Comparison of ENCODE assay signal across 17 cellular contexts in the genomic region with DNA sequence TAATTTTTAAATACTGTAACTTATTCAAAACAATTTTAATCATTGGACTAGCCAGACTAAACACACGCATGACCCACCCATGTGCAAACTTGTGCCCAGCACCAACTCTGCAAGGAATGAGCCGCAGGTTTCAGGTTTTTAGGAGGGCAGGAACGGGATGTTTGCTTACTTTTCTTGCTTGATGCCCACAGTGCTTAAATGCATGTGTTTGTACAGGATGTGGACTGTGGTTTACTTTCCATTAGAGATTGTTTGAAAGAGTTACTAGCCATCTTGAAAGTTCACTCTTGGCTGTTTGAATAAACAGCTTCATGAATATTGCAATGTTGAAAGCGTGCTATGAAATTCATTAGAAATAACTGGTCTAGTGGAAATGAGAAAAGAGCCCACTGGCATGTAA.
A peak's percentile ranks its signal among the peaks of the same experiment; 100 is the strongest.
DNase-seq lines count a peak whose midpoint lies in the region; ATAC-seq and TF ChIP-seq lines count a peak whose summit lies in the region.
"Had no signal": no experiment of that assay in that cellular context is flagged by ENCODE, and none has a peak within 500 bp of the region (broad histone marks: within the 10 kb centered on the region; RNA-seq: fewer than 3 reads in every experiment).

No MANE protein-coding gene starts in this region.

- H3K79me2 ChIP-seq in DND-41 (ENCODE audit: insufficient read depth, low read length) (no peaks in the 10 kb centered on the region), PC-3 (ENCODE audit: low read length) (no peaks in the 10 kb centered on the region), neural progenitor cell (ENCODE audit: low read depth) (no peaks in the 10 kb centered on the region)

- H3K4me3 ChIP-seq in DND-41 (ENCODE audit: low read depth in 1 of 2, low read length in 2 of 2): no peak overlapping the region
- no peak overlapping the region for H3K4me3 ChIP-seq in PC-3 (ENCODE audit: low read length)
- H3K4me3 ChIP-seq in neural progenitor cell: no peak overlapping the region
- no peak overlapping the region for H3K4me3 ChIP-seq in endodermal cell (ENCODE audit: low read length)
- no peak overlapping the region for H3K4me3 ChIP-seq in aorta (ENCODE audit: low read length in 2 of 2)
- H3K4me3 ChIP-seq: K562 had no signal

- no peaks in the 10 kb centered on the region for H3K36me3 Mint-ChIP-seq in neural progenitor cell
- no peaks in the 10 kb centered on the region for H3K36me3 Mint-ChIP-seq in endodermal cell (ENCODE audit: low read depth)
- H3K36me3 Mint-ChIP-seq: CD4-positive, CD25-positive, alpha-beta regulatory T cell; CD8-positive, alpha-beta memory T cell had no signal

- H3K27me3 ChIP-seq in DND-41 (ENCODE audit: insufficient read depth, low read length, poor library complexity): no peaks in the 10 kb centered on the region
- peaks cover 29% of the 10 kb centered on the region; the same call in 1 of the 2 replicates for H3K27me3 ChIP-seq in PC-3 (ENCODE audit: low read length)
- no peaks in the 10 kb centered on the region for H3K27me3 ChIP-seq in neural progenitor cell
- H3K27me3 ChIP-seq in endodermal cell (ENCODE audit: control insufficient read depth, insufficient read depth, low read length, poor library complexity, severe bottlenecking): no peaks in the 10 kb centered on the region
- H3K27me3 ChIP-seq in aorta (ENCODE audit: control insufficient read depth in 1 of 2, insufficient read depth in 2 of 2, low read length in 1 of 2): no peaks in the 10 kb centered on the region
- H3K27me3 ChIP-seq: BE2C had no signal

- CTCF ChIA-PET in PC-3 (lab: Charles Lee): no interaction called here

- H3K9me3 ChIP-seq in DND-41 (ENCODE audit: insufficient read depth, low read length, severe bottlenecking): no peaks in the 10 kb centered on the region
- no peaks in the 10 kb centered on the region for H3K9me3 ChIP-seq in PC-3 (ENCODE audit: low read length)
- H3K9me3 ChIP-seq in neural progenitor cell (ENCODE audit: low read depth): no peaks in the 10 kb centered on the region
- H3K9me3 ChIP-seq in endodermal cell (ENCODE audit: control insufficient read depth, low read length): peaks cover 10% of the 10 kb centered on the region
- peaks cover 1% of the 10 kb centered on the region for H3K9me3 ChIP-seq in aorta (ENCODE audit: control insufficient read depth, low read length)
- H3K9me3 ChIP-seq: BE2C had no signal

- H3F3A ChIP-seq in PC-3 (ENCODE audit: low read length, unreplicated experiment) (no peaks in the 10 kb centered on the region), neural progenitor cell (ENCODE audit: low read depth) (no peaks in the 10 kb centered on the region)

- peak; percentile 76 for ATAC-seq in DND-41 (ENCODE audit: insufficient read depth, low read depth)
- no peak for ATAC-seq in PC-3
- no peak for ATAC-seq in aorta (ENCODE audit: low FRiP score)
- ATAC-seq: K562 had no signal

- peaks cover 2% of the 10 kb centered on the region for H3K27me3 Mint-ChIP-seq in neural progenitor cell (ENCODE audit: insufficient read depth, low read depth)
- H3K27me3 Mint-ChIP-seq in endodermal cell (ENCODE audit: insufficient read depth): peaks cover 24% of the 10 kb centered on the region

- H3K4me1 Mint-ChIP-seq in neural progenitor cell (peaks cover 4% of the 10 kb centered on the region), endodermal cell (peaks cover 16% of the 10 kb centered on the region)
- H3K4me1 Mint-ChIP-seq: CD4-positive, CD25-positive, alpha-beta regulatory T cell; CD8-positive, alpha-beta memory T cell had no signal

- WGBS in endodermal cell (ENCODE audit: insufficient coverage in 1 of 2, insufficient read length in 1 of 2), 2 experiments: 94 to 100% methylated on average over 3 to 4 of the region's 4 CpGs
- 86 to 93% methylated on average over 4 of the region's 4 CpGs for WGBS in aorta, 2 donors

- H2AFZ ChIP-seq in DND-41 (ENCODE audit: low read depth, low read length): no peak overlapping the region
- no peak overlapping the region for H2AFZ ChIP-seq in PC-3 (ENCODE audit: low read length)
- no peak overlapping the region for H2AFZ ChIP-seq in neural progenitor cell (replicated peaks)

- no TSS peak for BruUV-seq in PC-3 (replicated peaks; lab: Mats Ljungman, UMichigan)

- H3K27ac ChIP-seq in DND-41 (ENCODE audit: low read length) (no peak overlapping the region; the same call in 1 of the 2 replicates), PC-3 (ENCODE audit: low read length) (peak overlapping the region; percentile 25; the same call in 1 of the 2 replicates), neural progenitor cell (no peak overlapping the region), endodermal cell (ENCODE audit: low read depth, low read length) (no peak overlapping the region), aorta (ENCODE audit: low read depth in 1 of 2, low read length in 2 of 2) (no peak overlapping the region)

- H3K4me1 ChIP-seq in DND-41 (ENCODE audit: insufficient read depth, low read length) (peaks cover 14% of the 10 kb centered on the region), PC-3 (ENCODE audit: insufficient read depth, low read length) (peaks cover 9% of the 10 kb centered on the region; the same call in 1 of the 2 replicates), neural progenitor cell (peaks cover 13% of the 10 kb centered on the region), endodermal cell (ENCODE audit: control insufficient read depth, insufficient read depth, low read length) (peaks cover 6% of the 10 kb centered on the region), aorta (ENCODE audit: control insufficient read depth in 1 of 2, insufficient read depth in 2 of 2, low read length in 2 of 2) (no peaks in the 10 kb centered on the region)
- H3K4me1 ChIP-seq: BE2C had no signal

- H3K27ac Mint-ChIP-seq in neural progenitor cell (no peak overlapping the region), endodermal cell (no peak overlapping the region)
- H3K27ac Mint-ChIP-seq: CD4-positive, CD25-positive, alpha-beta regulatory T cell; CD8-positive, alpha-beta memory T cell had no signal

- no peaks in the 10 kb centered on the region for H4K20me1 ChIP-seq in DND-41 (ENCODE audit: insufficient read depth, low read length)
- no peaks in the 10 kb centered on the region for H4K20me1 ChIP-seq in PC-3 (ENCODE audit: low read length)
- H4K20me1 ChIP-seq in neural progenitor cell (ENCODE audit: low read depth): no peaks in the 10 kb centered on the region

- TF ChIP-seq CTCF in DND-41 (IDR thresholded peaks at IDR 0.05; ENCODE audit: borderline replicate concordance, extremely low read depth, low read length, poor library complexity, severe bottlenecking) (no peak), PC-3 (conservative IDR thresholded peaks at IDR 0.05; ENCODE audit: low read depth, low read length) (no peak), neural progenitor cell (IDR thresholded peaks at IDR 0.05) (no peak), endodermal cell (conservative IDR thresholded peaks at IDR 0.05) (no peak)

- no peak overlapping the region for H3K4me3 Mint-ChIP-seq in neural progenitor cell
- H3K4me3 Mint-ChIP-seq in endodermal cell: no peak overlapping the region
- H3K4me3 Mint-ChIP-seq: CD4-positive, CD25-positive, alpha-beta regulatory T cell; CD8-positive, alpha-beta memory T cell had no signal

- DNase-seq in DND-41 (peak; percentile 10), H4 (ENCODE audit: low spot score) (peak; percentile 88), PC-3 (peak; percentile 35), neural progenitor cell (ENCODE audit: low spot score) (no peak), endodermal cell (no peak), aorta (no peak)
- DNase-seq in activated CD4-positive, CD25-positive, alpha-beta regulatory T cell treated with anti-CD3 and anti-CD28 coated beads, Interleukin-2, amount 50 U/mL, for 72 hours: no peak
- DNase-seq: ACHN; BE2C; C1 segment of cervical spinal cord; CD4-positive, CD25-positive, alpha-beta regulatory T cell; CD8-positive, alpha-beta memory T cell; COR-L47; DMS 273 treated with DMSO at 0.1 percent for 48 hours; GF-D8; HCEC 1CT had no signal

- H3K36me3 ChIP-seq in DND-41 (ENCODE audit: insufficient read depth, low read length) (no peaks in the 10 kb centered on the region), PC-3 (ENCODE audit: low read depth, low read length) (no peaks in the 10 kb centered on the region), neural progenitor cell (no peaks in the 10 kb centered on the region), endodermal cell (ENCODE audit: control insufficient read depth, insufficient read depth, low read length) (no peaks in the 10 kb centered on the region), aorta (ENCODE audit: control insufficient read depth in 1 of 2, insufficient read depth in 2 of 2, low read length in 1 of 2) (no peaks in the 10 kb centered on the region)
- H3K36me3 ChIP-seq: BE2C had no signal

- H3K9ac ChIP-seq in DND-41 (ENCODE audit: low read depth, low read length) (no peak overlapping the region), PC-3 (ENCODE audit: low read length) (no peak overlapping the region), neural progenitor cell (no peak overlapping the region), endodermal cell (ENCODE audit: extremely low read depth, low read length, poor library complexity, severe bottlenecking) (no peak overlapping the region)

- H3K9me3 Mint-ChIP-seq in neural progenitor cell (peaks cover 3% of the 10 kb centered on the region), endodermal cell (no peaks in the 10 kb centered on the region)

- POLR2A ChIA-PET in PC-3 (lab: Charles Lee; ENCODE audit: unreplicated experiment): no interaction called here

- intact Hi-C loops in PC-3 (cut with micrococcal nuclease) (no loop called here), aorta (cut with DNase I) (no loop called here)

- no peaks in the 10 kb centered on the region for H3K9me2 ChIP-seq in PC-3 (replicated peaks; ENCODE audit: low read length)

- H3K4me2 ChIP-seq in DND-41 (ENCODE audit: insufficient read depth, low read length): no peak overlapping the region
- no peak overlapping the region for H3K4me2 ChIP-seq in PC-3 (ENCODE audit: low read length)
- H3K4me2 ChIP-seq in neural progenitor cell: peak overlapping the region; percentile 42

Comparison
In these comparisons a context has a peak if more than half of its experiments do, and no peak if none do; other contexts are left out.
1. DNase-seq: peak in DND-41 (single experiment), H4 (single experiment) and PC-3 (single experiment); none in neural progenitor cell (single experiment), endodermal cell (single experiment), activated CD4-positive, CD25-positive, alpha-beta regulatory T cell treated with anti-CD3 and anti-CD28 coated beads, Interleukin-2, amount 50 U/mL, for 72 hours (single experiment) and aorta (0 of 2).